ENCODE assay signal across 16 cellular contexts in genomic region chr15:38996111-38996541, GRCh38.
DNase-seq lines count a peak whose midpoint lies in the region; ATAC-seq and TF ChIP-seq lines count a peak whose summit lies in the region.
"Had no signal": no experiment of that assay in that cellular context is flagged by ENCODE, and none has a peak within 500 bp of the region (broad histone marks: within the 10 kb centered on the region; RNA-seq: fewer than 3 reads in every experiment).

No MANE protein-coding gene starts in this region.

- DNase-seq in GM23248 (peak; percentile 90), amniotic stem cell (lab: John Stamatoyannopoulos, UW) (peak; percentile 21), foreskin fibroblast (peak; percentile 52 to 90), sigmoid colon (no peak), A673 (ENCODE audit: low spot score) (no peak), NCI-H1436 (lab: John Stamatoyannopoulos, UW) (no peak)
- DNase-seq in activated naive CD4-positive, alpha-beta T cell treated with anti-CD3 and anti-CD28 coated beads, Interleukin-2, amount 50 U/mL, for 72 hours (ENCODE audit: low spot score in 2 of 2) = no peak
- DNase-seq: activated CD4-positive, alpha-beta memory T cell treated with anti-CD3 and anti-CD28 coated beads, Interleukin-2, amount 10 ng/mL, durations not matched to agents 7 days and 5 days; DMS53; KBM-7; mesendoderm; NCI-H524; stimulated activated CD4-positive, alpha-beta T cell treated with anti-CD3 and anti-CD28 coated beads, Interleukin-12 subunit alpha, Interleukin-12 subunit beta, amount 100 ng/mL, for 4 hours; T-helper 1 cell had no signal

- TF ChIP-seq CTCF in foreskin fibroblast (IDR thresholded peaks at IDR 0.05; ENCODE audit: low read depth, low read length) (no peak), sigmoid colon (IDR thresholded peaks at IDR 0.05) (no peak), A673 (conservative IDR thresholded peaks at IDR 0.05; ENCODE audit: low read depth, low read length) (no peak)

- CTCF ChIA-PET in A673 (lab: Charles Lee) = no interaction called here

- TF ChIP-seq EP300 in sigmoid colon (IDR thresholded peaks at IDR 0.05) = no peak

- no peak overlapping the region for H3K9ac ChIP-seq in GM23248

- H3K4me2 ChIP-seq in GM23248 (ENCODE audit: unreplicated experiment) = peak overlapping the region; percentile 55

- no peaks in the 10 kb centered on the region for H3K36me3 ChIP-seq in GM23248 (ENCODE audit: low read depth)
- H3K36me3 ChIP-seq in sigmoid colon = no peaks in the 10 kb centered on the region
- no peaks in the 10 kb centered on the region for H3K36me3 ChIP-seq in A673 (ENCODE audit: insufficient read depth, low read length, poor library complexity, severe bottlenecking)

- peaks cover 7% of the 10 kb centered on the region; the same call in 1 of the 2 replicates for H3K79me2 ChIP-seq in GM23248 (ENCODE audit: insufficient read depth)

- H3K27me3 ChIP-seq in GM23248 (replicated peaks; ENCODE audit: insufficient read depth) (no peaks in the 10 kb centered on the region), sigmoid colon (no peaks in the 10 kb centered on the region), A673 (replicated peaks; ENCODE audit: insufficient read depth, low read depth, low read length, poor library complexity) (peaks cover 4% of the 10 kb centered on the region)

- H4K20me1 ChIP-seq in GM23248 (ENCODE audit: insufficient read depth) = no peaks in the 10 kb centered on the region

- in situ Hi-C loops in GM23248 (cut with MboI) = no loop called here

- WGBS in GM23248 (ENCODE audit: low coverage in 1 of 2, low lambda C conversion rate in 2 of 2, missing lambda C conversion rate in 2 of 2), 2 experiments = 0% methylated on average over 2 of the region's 2 CpGs
- WGBS in sigmoid colon, 2 donors = 77 to 83% methylated on average over 2 of the region's 2 CpGs

- H2AFZ ChIP-seq in GM23248 = no peak overlapping the region

- no peaks in the 10 kb centered on the region for H3K36me3 Mint-ChIP-seq in activated naive CD4-positive, alpha-beta T cell treated with anti-CD3 and anti-CD28 coated beads, Interleukin-2, amount 50 U/mL, for 72 hours

- H3K9me3 ChIP-seq in GM23248 (ENCODE audit: low read depth) = no peaks in the 10 kb centered on the region
- H3K9me3 ChIP-seq in sigmoid colon = no peaks in the 10 kb centered on the region
- H3K9me3 ChIP-seq in A673 (ENCODE audit: low read depth, low read length, poor library complexity, severe bottlenecking) = no peaks in the 10 kb centered on the region

- no peaks in the 10 kb centered on the region for H3K9me3 Mint-ChIP-seq in activated naive CD4-positive, alpha-beta T cell treated with anti-CD3 and anti-CD28 coated beads, Interleukin-2, amount 50 U/mL, for 72 hours

- H3K9me2 ChIP-seq in GM23248 (ENCODE audit: insufficient read depth) = no peaks in the 10 kb centered on the region

- H3F3A ChIP-seq in GM23248 (ENCODE audit: insufficient read depth) = peaks cover 54% of the 10 kb centered on the region

- H3K27ac ChIP-seq in GM23248 (peak overlapping the region; percentile 72), sigmoid colon (peak overlapping the region in 3 of 4 donors; percentile 33 to 45 (median 45)), A673 (ENCODE audit: low read depth, low read length, poor library complexity, severe bottlenecking) (no peak overlapping the region)

- POLR2A ChIA-PET in A673 (lab: Charles Lee; ENCODE audit: low non-redundant PET) = no interaction called here

- intact Hi-C loops in sigmoid colon (cut with DNase I) = no loop called here
- intact Hi-C loops in A673 (cut with micrococcal nuclease; ENCODE audit: unreplicated experiment) = loop anchor here (10.0 kb wide), 1 partner anchor 181 kb away; no protein-coding TSS in a partner anchor

- H3K4me1 ChIP-seq in GM23248 (ENCODE audit: insufficient read depth) = peaks cover 54% of the 10 kb centered on the region
- H3K4me1 ChIP-seq in sigmoid colon = peaks cover 0 to 43% (median 22%) of the 10 kb centered on the region in 4 donors
- H3K4me1 ChIP-seq in A673 (ENCODE audit: insufficient read depth, low read length, poor library complexity, severe bottlenecking) = no peaks in the 10 kb centered on the region

- no peak overlapping the region for H3K27ac Mint-ChIP-seq in activated naive CD4-positive, alpha-beta T cell treated with anti-CD3 and anti-CD28 coated beads, Interleukin-2, amount 50 U/mL, for 72 hours
- H3K27ac Mint-ChIP-seq: activated CD4-positive, alpha-beta memory T cell treated with anti-CD3 and anti-CD28 coated beads, Interleukin-2, amount 10 ng/mL, durations not matched to agents 7 days and 5 days; activated naive CD8-positive, alpha-beta T cell had no signal

- no peak for ATAC-seq in HG03378 (IDR thresholded peaks at IDR 0.05; ENCODE audit: unreplicated experiment)
- ATAC-seq in activated naive CD4-positive, alpha-beta T cell treated with anti-CD3 and anti-CD28 coated beads, Interleukin-2, amount 50 U/mL, for 72 hours = no peak

- no peak for TF ChIP-seq POLR2A in sigmoid colon (IDR thresholded peaks at IDR 0.05)

- no peak overlapping the region for H3K4me3 ChIP-seq in GM23248
- no peak overlapping the region for H3K4me3 ChIP-seq in foreskin fibroblast (ENCODE audit: low read depth in 1 of 2, low read length in 2 of 2)
- H3K4me3 ChIP-seq in sigmoid colon = no peak overlapping the region
- H3K4me3 ChIP-seq in A673 (ENCODE audit: low read depth, low read length, poor library complexity, severe bottlenecking) = no peak overlapping the region

- BruUV-seq in A673 (replicated peaks; lab: Mats Ljungman, UMichigan) = no TSS peak

Comparison
In these comparisons a context has a peak if more than half of its experiments do, and no peak if none do; other contexts are left out.
1. DNase-seq: peak in GM23248 (single experiment), amniotic stem cell (single experiment) and foreskin fibroblast (2 of 2); none in sigmoid colon (single experiment), A673 (single experiment), NCI-H1436 (single experiment) and activated naive CD4-positive, alpha-beta T cell treated with anti-CD3 and anti-CD28 coated beads, Interleukin-2, amount 50 U/mL, for 72 hours (0 of 2).